Comparison of ENCODE assay signal across 18 cellular contexts in genomic region chr1:66947267-66947666, GRCh38. TPM values are rescaled to one million over a fixed set of nuclear protein-coding genes. Genes with fewer than 3 reads are reported as not detected.
A peak's percentile ranks its signal among the peaks of the same experiment; 100 is the strongest.
DNase-seq lines count a peak whose midpoint lies in the region; ATAC-seq and TF ChIP-seq lines count a peak whose summit lies in the region.
"Had no signal": no experiment of that assay in that cellular context is flagged by ENCODE, and none has a peak within 500 bp of the region (broad histone marks: within the 10 kb centered on the region; RNA-seq: fewer than 3 reads in every experiment).

No MANE protein-coding gene starts in this region.

- no peak overlapping the region for H3K23ac ChIP-seq in IMR-90 (ENCODE audit: low read depth, low read length)

- intact Hi-C loops in activated CD4-positive, alpha-beta T cell treated with anti-CD3 and anti-CD28 coated beads for 36 hours (cut with DNase I, micrococcal nuclease) = no loop called here
- intact Hi-C loops in IMR-90 (cut with micrococcal nuclease) = no loop called here

- H4K91ac ChIP-seq in IMR-90 (ENCODE audit: insufficient read depth, low read depth, low read length) = no peak overlapping the region

- peaks cover 19% of the 10 kb centered on the region for H3K79me2 ChIP-seq in neural progenitor cell (ENCODE audit: low read depth)

- H3K27ac ChIP-seq in IMR-90 (ENCODE audit: insufficient read depth, low read length) (no peak overlapping the region), neural progenitor cell (no peak overlapping the region), endodermal cell (ENCODE audit: low read depth, low read length) (no peak overlapping the region)
- H3K27ac ChIP-seq: esophagus squamous epithelium had no signal

- no peak overlapping the region for H2BK20ac ChIP-seq in IMR-90 (ENCODE audit: low read depth, low read length)

- peaks cover 29% of the 10 kb centered on the region; the same call in 1 of the 2 replicates for H4K20me1 ChIP-seq in IMR-90 (ENCODE audit: insufficient read depth, low read length)
- H4K20me1 ChIP-seq in neural progenitor cell (ENCODE audit: low read depth) = peaks cover 12% of the 10 kb centered on the region

- H3K36me3 Mint-ChIP-seq in activated CD4-positive, alpha-beta T cell treated with anti-CD3 and anti-CD28 coated beads for 36 hours (ENCODE audit: low read depth) = peaks cover 48% of the 10 kb centered on the region
- H3K36me3 Mint-ChIP-seq in brain (peaks cover 39% of the 10 kb centered on the region), neural progenitor cell (peaks cover 10% of the 10 kb centered on the region), endodermal cell (ENCODE audit: low read depth) (peaks cover 34% of the 10 kb centered on the region)

- no peak overlapping the region for H3K4me2 ChIP-seq in IMR-90 (ENCODE audit: low read depth, low read length)
- no peak overlapping the region for H3K4me2 ChIP-seq in neural progenitor cell

- no peak for DNase-seq in activated CD4-positive, alpha-beta T cell treated with anti-CD3 and anti-CD28 coated beads for 36 hours
- no peak for DNase-seq in activated CD4-positive, alpha-beta T cell treated with anti-CD3 and anti-CD28 coated beads for 48 hours
- DNase-seq in IMR-90 = peak; percentile 51
- DNase-seq in neural progenitor cell (ENCODE audit: low spot score) = no peak
- DNase-seq in endodermal cell = no peak
- no peak for DNase-seq in effector CD4-positive, alpha-beta T cell
- DNase-seq in stimulated activated naive CD4-positive, alpha-beta T cell treated with Interleukin-2 at 50 U/mL for 16 hours (lab: John Stamatoyannopoulos, UW) = no peak
- DNase-seq: esophagus squamous epithelium, heart right ventricle, kidney, mesendoderm, NCI-H1048, occipital lobe had no signal

- no peaks in the 10 kb centered on the region for H3K9me3 Mint-ChIP-seq in activated CD4-positive, alpha-beta T cell treated with anti-CD3 and anti-CD28 coated beads for 36 hours (ENCODE audit: low read depth)
- H3K9me3 Mint-ChIP-seq in brain (no peaks in the 10 kb centered on the region), neural progenitor cell (no peaks in the 10 kb centered on the region), endodermal cell (no peaks in the 10 kb centered on the region)
- H3K9me3 Mint-ChIP-seq: activated T-helper 1 cell treated with anti-CD3 and anti-CD28 coated beads, Interleukin-12 subunit alpha, Interleukin-12 subunit beta, Interleukin-2, Interleukin-4 antibody, amounts not matched to agents 30 ng/mL and 10 ng/mL and 1 ng/mL, durations not matched to agents 14 hours and 24 hours and 36 hours; type B pancreatic cell had no signal

- no peak for TF ChIP-seq CTCF in IMR-90 (conservative IDR thresholded peaks at IDR 0.05; ENCODE audit: low read depth, low read length)
- no peak for TF ChIP-seq CTCF in brain (conservative IDR thresholded peaks at IDR 0.05)
- TF ChIP-seq CTCF in neural progenitor cell (IDR thresholded peaks at IDR 0.05) = no peak
- no peak for TF ChIP-seq CTCF in endodermal cell (conservative IDR thresholded peaks at IDR 0.05)

- peaks cover 16 to 36% of the 10 kb centered on the region in 2 experiments for H3K79me1 ChIP-seq in IMR-90 (ENCODE audit: low read depth in 1 of 2, low read length in 2 of 2)

- H3K9me1 ChIP-seq in IMR-90 (ENCODE audit: insufficient read depth, low read length) = peaks cover 7% of the 10 kb centered on the region

- no peak for TF ChIP-seq RAD21 in IMR-90 (IDR thresholded peaks at IDR 0.05; ENCODE audit: low read length)

- H3K4me1 Mint-ChIP-seq in activated CD4-positive, alpha-beta T cell treated with anti-CD3 and anti-CD28 coated beads for 36 hours = peaks cover 28% of the 10 kb centered on the region
- H3K4me1 Mint-ChIP-seq in brain (peaks cover 12% of the 10 kb centered on the region), neural progenitor cell (no peaks in the 10 kb centered on the region), endodermal cell (no peaks in the 10 kb centered on the region)

- H2AFZ ChIP-seq in IMR-90 (replicated peaks; ENCODE audit: low read length, poor library complexity) = no peak overlapping the region
- H2AFZ ChIP-seq in neural progenitor cell (replicated peaks) = no peak overlapping the region

- no peaks in the 10 kb centered on the region for H3K27me3 Mint-ChIP-seq in activated CD4-positive, alpha-beta T cell treated with anti-CD3 and anti-CD28 coated beads for 36 hours
- no peaks in the 10 kb centered on the region for H3K27me3 Mint-ChIP-seq in brain
- H3K27me3 Mint-ChIP-seq in neural progenitor cell (ENCODE audit: insufficient read depth, low read depth) = no peaks in the 10 kb centered on the region
- H3K27me3 Mint-ChIP-seq in endodermal cell (ENCODE audit: insufficient read depth) = no peaks in the 10 kb centered on the region
- H3K27me3 Mint-ChIP-seq: type B pancreatic cell had no signal

- H3K36me3 ChIP-seq in IMR-90 (ENCODE audit: control insufficient read depth, insufficient read depth, low read length) (peaks cover 18% of the 10 kb centered on the region), neural progenitor cell (no peaks in the 10 kb centered on the region), endodermal cell (ENCODE audit: control insufficient read depth, insufficient read depth, low read length) (peaks cover 58% of the 10 kb centered on the region)

- H3K4me3 ChIP-seq in IMR-90 (ENCODE audit: insufficient read depth, low read depth, low read length) (no peak overlapping the region), neural progenitor cell (no peak overlapping the region), endodermal cell (ENCODE audit: low read length) (no peak overlapping the region)
- H3K4me3 ChIP-seq: esophagus squamous epithelium, HAP-1, heart right ventricle had no signal

- H3K4me1 ChIP-seq in IMR-90 (ENCODE audit: control insufficient read depth, insufficient read depth, low read length) (peaks cover 6% of the 10 kb centered on the region; the same call in 1 of the 2 replicates), neural progenitor cell (no peaks in the 10 kb centered on the region), endodermal cell (ENCODE audit: control insufficient read depth, insufficient read depth, low read length) (no peaks in the 10 kb centered on the region)
- H3K4me1 ChIP-seq: HAP-1 had no signal

- POLR2A ChIA-PET in activated CD4-positive, alpha-beta T cell treated with anti-CD3 and anti-CD28 coated beads for 36 hours (lab: Charles Lee) = interaction anchor here (0.5 to 0.7 kb wide), 3 partner anchors 9 to 42 kb away, joined by 3 to 5 read pairs (median 3); no protein-coding TSS in a partner anchor
- POLR2A ChIA-PET in IMR-90 (lab: Charles Lee; ENCODE audit: unreplicated experiment) = interaction anchor here (0.6 kb wide), 1 partner anchor 126 kb away, joined by 10 read pairs; no protein-coding TSS in a partner anchor

- no peak overlapping the region for H3K14ac ChIP-seq in IMR-90 (replicated peaks; ENCODE audit: low read depth, low read length)

- H2AK9ac ChIP-seq in IMR-90 (replicated peaks; ENCODE audit: low read depth, low read length, poor library complexity) = no peak overlapping the region

- no peak overlapping the region for H2BK120ac ChIP-seq in IMR-90 (ENCODE audit: low read depth, low read length)

- CTCF ChIA-PET in activated CD4-positive, alpha-beta T cell treated with anti-CD3 and anti-CD28 coated beads for 36 hours (lab: Charles Lee) = interaction anchor here (0.5 to 2.5 kb wide), 3 partner anchors 12 to 230 kb away, joined by 3 to 6 read pairs (median 3); no protein-coding TSS in a partner anchor
- CTCF ChIA-PET in IMR-90 (lab: Yijun Ruan, JAX) = interaction anchor here (0.8 kb wide), 1 partner anchor 10 kb away, joined by 3 read pairs; no protein-coding TSS in a partner anchor

- in situ Hi-C loops in IMR-90 (cut with MboI; ENCODE audit: low sequenced_read_pairs) = loop anchor here (25.0 kb wide), 2 partner anchors 410 to 1135 kb away; partner anchors contain the start of gene SGIP1

- WGBS in IMR-90 (ENCODE audit: extremely low coverage in 2 of 2, insufficient read length in 1 of 2), 2 experiments = 78% methylated on average over 1 of the region's 1 CpG; no CpG with 5 or more reads in 1 of the 2 experiments
- WGBS in endodermal cell (ENCODE audit: insufficient coverage in 1 of 2, insufficient read length in 1 of 2), 2 experiments = 92 to 100% methylated on average over 1 of the region's 1 CpG

- no peaks in the 10 kb centered on the region for H3K9me3 ChIP-seq in IMR-90 (ENCODE audit: control insufficient read depth, insufficient read depth, low read length)
- H3K9me3 ChIP-seq in neural progenitor cell (ENCODE audit: low read depth) = no peaks in the 10 kb centered on the region
- H3K9me3 ChIP-seq in endodermal cell (ENCODE audit: control insufficient read depth, low read length) = no peaks in the 10 kb centered on the region
- H3K9me3 ChIP-seq: esophagus squamous epithelium, HAP-1, heart right ventricle had no signal

- no TSS peak for BruUV-seq in IMR-90 (replicated peaks; lab: Mats Ljungman, UMichigan)

- H2BK5ac ChIP-seq in IMR-90 (ENCODE audit: low read depth, low read length, poor library complexity, severe bottlenecking) = peak overlapping the region; percentile 31

- H4K8ac ChIP-seq in IMR-90 (ENCODE audit: low read depth in 2 of 2, low read length in 2 of 2) = no peak overlapping the region

- no peak overlapping the region for H3K56ac ChIP-seq in IMR-90 (ENCODE audit: extremely low read depth, insufficient read depth, low read length)

- H3K9ac ChIP-seq in IMR-90 (ENCODE audit: low read depth, low read length) (no peak overlapping the region), neural progenitor cell (peak overlapping the region; percentile 16), endodermal cell (ENCODE audit: extremely low read depth, low read length, poor library complexity, severe bottlenecking) (no peak overlapping the region)

- ATAC-seq in activated CD4-positive, alpha-beta T cell treated with anti-CD3 and anti-CD28 coated beads for 36 hours = no peak
- ATAC-seq in IMR-90 (ENCODE audit: low read depth) = peak; percentile 18; the same call in 1 of the 2 replicates
- ATAC-seq: heart right ventricle, HepG2 had no signal

- no peak for TF ChIP-seq POLR2A in IMR-90 (IDR thresholded peaks at IDR 0.05; ENCODE audit: low read depth, low read length)

- dilution Hi-C loops in IMR-90 (cut with HindIII; ENCODE audit: low sequenced_read_pairs, unreplicated experiment) = no loop called here

- peak overlapping the region; percentile 64 for H3K27ac Mint-ChIP-seq in activated CD4-positive, alpha-beta T cell treated with anti-CD3 and anti-CD28 coated beads for 36 hours
- H3K27ac Mint-ChIP-seq in brain (peak overlapping the region in 4 of 5 experiments; percentile 13 to 27 (median 15)), neural progenitor cell (no peak overlapping the region), endodermal cell (no peak overlapping the region)
- H3K27ac Mint-ChIP-seq: activated T-helper 1 cell treated with anti-CD3 and anti-CD28 coated beads, Interleukin-12 subunit alpha, Interleukin-12 subunit beta, Interleukin-2, Interleukin-4 antibody, amounts not matched to agents 30 ng/mL and 10 ng/mL and 1 ng/mL, durations not matched to agents 14 hours and 24 hours and 36 hours; type B pancreatic cell had no signal

- no peak overlapping the region for H3K4ac ChIP-seq in IMR-90 (ENCODE audit: low read depth, low read length)

- H2BK15ac ChIP-seq in IMR-90 (ENCODE audit: low read depth, low read length) = no peak overlapping the region

- no peak overlapping the region for H4K5ac ChIP-seq in IMR-90 (ENCODE audit: low read depth, low read length)

- H3K27me3 ChIP-seq in IMR-90 (ENCODE audit: control insufficient read depth, insufficient read depth, low read length) (no peaks in the 10 kb centered on the region), neural progenitor cell (no peaks in the 10 kb centered on the region), endodermal cell (ENCODE audit: control insufficient read depth, insufficient read depth, low read length, poor library complexity, severe bottlenecking) (no peaks in the 10 kb centered on the region)
- H3K27me3 ChIP-seq: esophagus squamous epithelium, heart right ventricle had no signal

- no peaks in the 10 kb centered on the region for H3F3A ChIP-seq in neural progenitor cell (ENCODE audit: low read depth)

- no peak overlapping the region for H3K4me3 Mint-ChIP-seq in activated CD4-positive, alpha-beta T cell treated with anti-CD3 and anti-CD28 coated beads for 36 hours
- H3K4me3 Mint-ChIP-seq in brain = no peak overlapping the region
- no peak overlapping the region for H3K4me3 Mint-ChIP-seq in neural progenitor cell
- H3K4me3 Mint-ChIP-seq in endodermal cell = no peak overlapping the region
- H3K4me3 Mint-ChIP-seq: activated T-helper 1 cell treated with anti-CD3 and anti-CD28 coated beads, Interleukin-12 subunit alpha, Interleukin-12 subunit beta, Interleukin-2, Interleukin-4 antibody, amounts not matched to agents 30 ng/mL and 10 ng/mL and 1 ng/mL, durations not matched to agents 14 hours and 24 hours and 36 hours; type B pancreatic cell had no signal

- no peak overlapping the region for H3K18ac ChIP-seq in IMR-90 (ENCODE audit: low read depth, low read length)

- no peak overlapping the region for H2AK5ac ChIP-seq in IMR-90 (ENCODE audit: low read depth, low read length)

RNA-seq across cellular contexts. Expression of gene MIER1, which starts 22.5 kb away (rescaled TPM):
- total RNA-seq in activated CD4-positive, alpha-beta T cell treated with anti-CD3 and anti-CD28 coated beads for 36 hours = 10 to 100 TPM; 49.7 to 51.5 TPM
- 11.5 and 32.2 TPM in 2 replicates for total RNA-seq in IMR-90 (2012; rRNA removed)
- 4.6 and 5.0 TPM in 2 replicates for polyA plus RNA-seq in IMR-90 (2012; rRNA removed)
- 0.71 and 0.90 TPM in 2 replicates for polyA plus RNA-seq in IMR-90 (2012; cell fraction: cytosol; rRNA removed)
- 0.57 and 4.7 TPM in 2 replicates for polyA plus RNA-seq in IMR-90 (2012; cell fraction: nucleus; rRNA removed; ENCODE audit: low replicate concordance)
- polyA plus RNA-seq in brain (ENCODE audit: insufficient read depth, low read depth, low replicate concordance) = 4.9 TPM
- 31.3 and 43.5 TPM in 2 replicates for total RNA-seq in neural progenitor cell (ENCODE audit: low replicate concordance)
- total RNA-seq in endodermal cell = 10 to 100 TPM; 29.1 to 35.4 TPM
- polyA plus RNA-seq in endodermal cell (2013, experiment 1 of 2) = 22.0 TPM
- 22.8 TPM for polyA plus RNA-seq in endodermal cell (2013, experiment 2 of 2)

RNA-seq across cellular contexts. Expression of gene DNAI4, which starts 22.6 kb away (rescaled TPM):
- 1 to 10 TPM in 1 of 2 experiments, under 1 TPM in 1; 0.87 to 3.6 TPM for total RNA-seq in activated CD4-positive, alpha-beta T cell treated with anti-CD3 and anti-CD28 coated beads for 36 hours
- total RNA-seq in IMR-90 (2012; rRNA removed) (1.6 and 1.7 TPM in 2 replicates), neural progenitor cell (ENCODE audit: low replicate concordance) (2.7 and 3.2 TPM in 2 replicates), endodermal cell (1 to 10 TPM; 4.6 to 6.7 TPM)
- polyA plus RNA-seq in IMR-90 (2012; rRNA removed) (0.63 and 0.72 TPM in 2 replicates), brain (ENCODE audit: insufficient read depth, low read depth, low replicate concordance) (2.1 TPM)
- polyA plus RNA-seq in IMR-90 (2012; cell fraction: cytosol; rRNA removed) = 0.24 and 0.44 TPM in 2 replicates
- 0.11 and 0.68 TPM in 2 replicates for polyA plus RNA-seq in IMR-90 (2012; cell fraction: nucleus; rRNA removed; ENCODE audit: low replicate concordance)
- polyA plus RNA-seq in endodermal cell (2013, experiment 1 of 2) = 3.6 TPM
- 7.5 TPM for polyA plus RNA-seq in endodermal cell (2013, experiment 2 of 2)

Comparison
In these comparisons a context has a peak if more than half of its experiments do, and no peak if none do; other contexts are left out.
1. H3K27ac Mint-ChIP-seq: peak in activated CD4-positive, alpha-beta T cell treated with anti-CD3 and anti-CD28 coated beads for 36 hours (single experiment) and brain (4 of 5); none in neural progenitor cell (single experiment) and endodermal cell (single experiment).